In the genomic region with DNA sequence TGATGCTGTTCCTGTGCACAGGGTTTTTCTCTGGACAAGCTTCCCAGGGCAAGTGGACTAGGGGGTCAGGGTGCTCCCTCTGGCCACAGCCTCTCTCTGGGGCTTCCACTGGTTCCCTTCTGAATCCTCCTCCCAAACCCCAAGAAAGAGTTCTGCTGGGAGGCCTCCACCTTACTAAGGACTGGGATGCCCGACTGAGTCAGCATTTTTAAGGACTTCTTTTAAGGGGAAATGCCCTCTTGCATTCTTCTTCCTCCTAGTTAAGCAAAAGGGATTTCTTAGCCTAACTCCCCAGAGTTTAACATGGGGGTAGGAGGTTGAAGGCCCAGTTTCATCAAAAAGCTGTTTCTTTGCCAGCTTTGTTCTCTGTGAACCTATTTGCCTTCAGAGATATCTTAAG, we compare ENCODE assay signal across 13 cellular contexts.
DNase-seq lines count a peak whose midpoint lies in the region; ATAC-seq and TF ChIP-seq lines count a peak whose summit lies in the region.
"Had no signal": no experiment of that assay in that cellular context is flagged by ENCODE, and none has a peak within 500 bp of the region (broad histone marks: within the 10 kb centered on the region; RNA-seq: fewer than 3 reads in every experiment).

No MANE protein-coding gene starts in this region.

- no peak for TF ChIP-seq CTCF in IMR-90 (conservative IDR thresholded peaks at IDR 0.05; ENCODE audit: low read depth, low read length)

- no peak overlapping the region for H3K18ac ChIP-seq in IMR-90 (ENCODE audit: low read depth, low read length)
- peak overlapping the region in 1 of 2 experiments; percentile 48 for H3K18ac ChIP-seq in mesenchymal stem cell (ENCODE audit: low read depth in 1 of 2, low read length in 2 of 2)

- H3K36me3 ChIP-seq in IMR-90 (ENCODE audit: control insufficient read depth, insufficient read depth, low read length) (no peaks in the 10 kb centered on the region), mesenchymal stem cell (ENCODE audit: control insufficient read depth in 1 of 2, insufficient read depth in 2 of 2, low read depth in 1 of 2, low read length in 2 of 2) (peaks cover 3 to 39% of the 10 kb centered on the region in 2 experiments), SJCRH30 (no peaks in the 10 kb centered on the region)

- H3K23ac ChIP-seq in IMR-90 (ENCODE audit: low read depth, low read length) (no peak overlapping the region), mesenchymal stem cell (ENCODE audit: low read length in 2 of 2) (no peak overlapping the region)

- H4K5ac ChIP-seq in IMR-90 (ENCODE audit: low read depth, low read length) = no peak overlapping the region

- H3K14ac ChIP-seq in IMR-90 (replicated peaks; ENCODE audit: low read depth, low read length) (no peak overlapping the region), mesenchymal stem cell (ENCODE audit: low read length in 2 of 2) (no peak overlapping the region)

- H4K8ac ChIP-seq in IMR-90 (ENCODE audit: low read depth in 2 of 2, low read length in 2 of 2) (no peak overlapping the region), mesenchymal stem cell (ENCODE audit: low read length) (no peak overlapping the region)

- CTCF ChIA-PET in IMR-90 (lab: Yijun Ruan, JAX) = no interaction called here

- H2BK20ac ChIP-seq in IMR-90 (ENCODE audit: low read depth, low read length) = no peak overlapping the region

- 0 out of 2 replicates have a peak, but pooled peaks cover 2% of the 10 kb centered on the region for H3K9me1 ChIP-seq in IMR-90 (ENCODE audit: insufficient read depth, low read length)

- TF ChIP-seq POLR2A in IMR-90 (IDR thresholded peaks at IDR 0.05; ENCODE audit: low read depth, low read length) = no peak

- POLR2A ChIA-PET in IMR-90 (lab: Charles Lee; ENCODE audit: unreplicated experiment) = no interaction called here

- H3K27me3 ChIP-seq in IMR-90 (ENCODE audit: control insufficient read depth, insufficient read depth, low read length) = no peaks in the 10 kb centered on the region
- H3K27me3 ChIP-seq in mesenchymal stem cell (ENCODE audit: control insufficient read depth in 1 of 2, insufficient read depth in 1 of 2, low read length in 2 of 2) = no peaks in the 10 kb centered on the region
- H3K27me3 ChIP-seq in SJCRH30 = no peaks in the 10 kb centered on the region

- H4K20me1 ChIP-seq in IMR-90 (ENCODE audit: insufficient read depth, low read length) = no peaks in the 10 kb centered on the region

- H2BK12ac ChIP-seq in mesenchymal stem cell (ENCODE audit: low read length in 2 of 2) = no peak overlapping the region

- H3K9ac ChIP-seq in IMR-90 (ENCODE audit: low read depth, low read length) = no peak overlapping the region
- H3K9ac ChIP-seq in mesenchymal stem cell (ENCODE audit: low read length) = no peak overlapping the region

- WGBS in IMR-90 (ENCODE audit: extremely low coverage in 2 of 2, insufficient read length in 1 of 2), 2 experiments = no CpG with 5 or more reads among the region's 1 CpG
- WGBS in mesenchymal stem cell = no CpG with 5 or more reads among the region's 1 CpG

- H2AFZ ChIP-seq in IMR-90 (replicated peaks; ENCODE audit: low read length, poor library complexity) = no peak overlapping the region
- H2AFZ ChIP-seq in mesenchymal stem cell (ENCODE audit: low read depth, low read length) = no peak overlapping the region
- H2AFZ ChIP-seq: GM23338 had no signal

- no peak overlapping the region for H3K4me3 ChIP-seq in IMR-90 (ENCODE audit: insufficient read depth, low read depth, low read length)
- no peak overlapping the region for H3K4me3 ChIP-seq in mesenchymal stem cell (ENCODE audit: insufficient read depth in 1 of 2, low read depth in 1 of 2, low read length in 2 of 2)
- H3K4me3 ChIP-seq in SJCRH30 = no peak overlapping the region
- H3K4me3 ChIP-seq: GM23338 had no signal

- no peak overlapping the region for H3K56ac ChIP-seq in IMR-90 (ENCODE audit: extremely low read depth, insufficient read depth, low read length)

- H3K9me3 ChIP-seq in IMR-90 (ENCODE audit: control insufficient read depth, insufficient read depth, low read length) (no peaks in the 10 kb centered on the region), mesenchymal stem cell (ENCODE audit: control insufficient read depth, low read length) (no peaks in the 10 kb centered on the region), SJCRH30 (replicated peaks) (no peaks in the 10 kb centered on the region)

- dilution Hi-C loops in IMR-90 (cut with HindIII; ENCODE audit: low sequenced_read_pairs, unreplicated experiment) = no loop called here

- H2BK5ac ChIP-seq in IMR-90 (ENCODE audit: low read depth, low read length, poor library complexity, severe bottlenecking) (no peak overlapping the region), mesenchymal stem cell (ENCODE audit: low read depth, low read length, poor library complexity, severe bottlenecking) (no peak overlapping the region)

- H3K27ac ChIP-seq in IMR-90 (ENCODE audit: insufficient read depth, low read length) (no peak overlapping the region), angular gyrus (ENCODE audit: low read depth, low read length) (peak overlapping the region; percentile 24), mesenchymal stem cell (ENCODE audit: low read length, poor library complexity, severe bottlenecking) (no peak overlapping the region), SJCRH30 (no peak overlapping the region)

- no peak overlapping the region for H2BK15ac ChIP-seq in IMR-90 (ENCODE audit: low read depth, low read length)
- peak overlapping the region; percentile 36 for H2BK15ac ChIP-seq in mesenchymal stem cell (ENCODE audit: low read depth, poor library complexity, severe bottlenecking)

- H4K91ac ChIP-seq in IMR-90 (ENCODE audit: insufficient read depth, low read depth, low read length) (no peak overlapping the region), mesenchymal stem cell (ENCODE audit: low read length) (no peak overlapping the region)

- DNase-seq in IMR-90 = no peak
- no peak for DNase-seq in mesenchymal stem cell
- DNase-seq in left colon = no peak
- DNase-seq in SJCRH30 = no peak
- DNase-seq: Calu3; CD4-positive, alpha-beta T cell; DMS 273 treated with DMSO at 0.1 percent for 48 hours; DMS79; H7 had no signal

- in situ Hi-C loops in IMR-90 (cut with MboI; ENCODE audit: low sequenced_read_pairs) = no loop called here

- no TSS peak for BruUV-seq in IMR-90 (replicated peaks; lab: Mats Ljungman, UMichigan)

- no peaks in the 10 kb centered on the region for H3K4me1 ChIP-seq in IMR-90 (ENCODE audit: control insufficient read depth, insufficient read depth, low read length)
- peaks cover 16% of the 10 kb centered on the region for H3K4me1 ChIP-seq in mesenchymal stem cell (ENCODE audit: control insufficient read depth, insufficient read depth, low read depth, low read length)
- H3K4me1 ChIP-seq in SJCRH30 = no peaks in the 10 kb centered on the region

- H2AK5ac ChIP-seq in IMR-90 (ENCODE audit: low read depth, low read length) (no peak overlapping the region), mesenchymal stem cell (ENCODE audit: low read length, severe bottlenecking) (no peak overlapping the region)

- intact Hi-C loops in IMR-90 (cut with micrococcal nuclease) = no loop called here
- intact Hi-C loops in left colon (cut with DNase I, micrococcal nuclease) = no loop called here

- H3K79me1 ChIP-seq in IMR-90 (ENCODE audit: low read depth in 1 of 2, low read length in 2 of 2) = no peaks in the 10 kb centered on the region
- H3K79me1 ChIP-seq in mesenchymal stem cell (replicated peaks; ENCODE audit: low read length, poor library complexity, severe bottlenecking) = peaks cover 1% of the 10 kb centered on the region

- no peak overlapping the region for H2AK9ac ChIP-seq in IMR-90 (replicated peaks; ENCODE audit: low read depth, low read length, poor library complexity)

- TF ChIP-seq RAD21 in IMR-90 (IDR thresholded peaks at IDR 0.05; ENCODE audit: low read length) = no peak

- H2BK120ac ChIP-seq in IMR-90 (ENCODE audit: low read depth, low read length) (no peak overlapping the region), mesenchymal stem cell (ENCODE audit: low read depth, low read length) (no peak overlapping the region)

- no peak overlapping the region for H3K4me2 ChIP-seq in IMR-90 (ENCODE audit: low read depth, low read length)
- H3K4me2 ChIP-seq in mesenchymal stem cell (ENCODE audit: low read length, poor library complexity, severe bottlenecking) = no peak overlapping the region
- H3K4me2 ChIP-seq: GM23338 had no signal

- ATAC-seq in IMR-90 (ENCODE audit: low read depth) (no peak), HG03025 (IDR thresholded peaks at IDR 0.05; ENCODE audit: low FRiP score, unreplicated experiment) (no peak), left colon (no peak), GM18909 (IDR thresholded peaks at IDR 0.05; ENCODE audit: poor library complexity, unreplicated experiment) (no peak)
- ATAC-seq: GM23338 had no signal

- H3K4ac ChIP-seq in IMR-90 (ENCODE audit: low read depth, low read length) (no peak overlapping the region), mesenchymal stem cell (ENCODE audit: low read depth in 1 of 2, low read length in 2 of 2) (peak overlapping the region in 1 of 2 experiments; percentile 30)

TF ChIP-seq in IMR-90, 13 proteins besides CTCF, POLR2A, EP300 and RAD21:
- no peak for TF ChIP-seq RFX5 (IDR thresholded peaks at IDR 0.05; ENCODE audit: low read depth, low read length)
- TF ChIP-seq, protein P1, sequence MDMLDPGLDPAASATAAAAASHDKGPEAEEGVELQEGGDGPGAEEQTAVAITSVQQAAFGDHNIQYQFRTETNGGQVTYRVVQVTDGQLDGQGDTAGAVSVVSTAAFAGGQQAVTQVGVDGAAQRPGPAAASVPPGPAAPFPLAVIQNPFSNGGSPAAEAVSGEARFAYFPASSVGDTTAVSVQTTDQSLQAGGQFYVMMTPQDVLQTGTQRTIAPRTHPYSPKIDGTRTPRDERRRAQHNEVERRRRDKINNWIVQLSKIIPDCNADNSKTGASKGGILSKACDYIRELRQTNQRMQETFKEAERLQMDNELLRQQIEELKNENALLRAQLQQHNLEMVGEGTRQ (IDR thresholded peaks at IDR 0.05; ENCODE audit: low read depth, low read length) = no peak
- TF ChIP-seq MAFK (IDR thresholded peaks at IDR 0.05; ENCODE audit: low read depth, low read length) = peak; percentile 72
